Comparison of ENCODE assay signal across 1 cellular context in the genomic region with DNA sequence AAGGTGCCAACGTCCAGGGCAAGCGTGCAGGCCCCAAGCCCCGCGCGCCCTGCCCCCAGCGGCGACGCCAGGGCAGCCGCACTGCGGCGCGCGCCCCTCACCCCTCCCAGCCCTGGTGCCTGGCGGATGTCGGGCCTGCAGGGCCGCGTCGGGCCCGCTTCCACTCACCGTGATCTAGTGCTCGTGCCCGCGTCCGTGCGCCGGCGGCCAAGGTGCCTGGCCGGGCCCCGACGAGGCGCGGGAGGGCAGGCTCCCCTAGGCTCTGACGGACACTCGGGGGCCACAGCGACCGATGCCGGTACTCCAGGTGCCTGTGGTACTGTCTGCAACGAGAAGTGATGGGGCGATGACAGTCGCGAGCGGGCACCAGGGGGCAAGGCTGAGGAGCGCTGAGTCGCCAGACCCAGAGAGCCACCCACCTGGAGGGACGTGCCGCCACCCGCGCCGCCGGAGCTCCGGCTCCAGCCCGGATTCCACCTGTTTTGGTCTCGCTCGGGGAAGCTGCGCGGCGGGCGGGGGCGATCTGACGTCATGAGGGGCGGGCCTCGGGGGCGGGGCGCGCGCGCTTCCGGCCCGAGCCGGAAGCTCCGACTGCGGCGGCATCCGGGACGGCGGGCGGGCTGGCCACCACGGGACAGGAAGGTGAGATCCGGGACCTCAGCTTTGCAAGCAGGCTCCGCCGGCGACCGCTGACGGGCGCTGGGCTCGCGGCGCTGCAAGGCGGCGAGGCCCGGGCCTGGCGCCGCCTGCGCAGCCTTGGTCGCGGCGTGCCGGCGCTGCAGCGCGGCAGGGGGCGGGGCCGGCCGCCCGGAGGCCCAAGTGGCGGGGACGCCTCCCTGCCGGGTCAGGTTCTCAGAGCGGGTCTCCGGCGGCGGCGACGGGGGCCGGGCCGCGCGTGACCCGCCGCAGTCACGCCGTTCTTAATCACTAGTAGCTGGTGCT.
TF ChIP-seq lines count a peak whose summit lies in the region.

A gene with protein sequence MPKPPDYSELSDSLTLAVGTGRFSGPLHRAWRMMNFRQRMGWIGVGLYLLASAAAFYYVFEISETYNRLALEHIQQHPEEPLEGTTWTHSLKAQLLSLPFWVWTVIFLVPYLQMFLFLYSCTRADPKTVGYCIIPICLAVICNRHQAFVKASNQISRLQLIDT (plus strand): TSS at position 927 of the 942 bp plus-strand sequence. CDS start 89 bp downstream, outside the sequence.
A gene with protein sequence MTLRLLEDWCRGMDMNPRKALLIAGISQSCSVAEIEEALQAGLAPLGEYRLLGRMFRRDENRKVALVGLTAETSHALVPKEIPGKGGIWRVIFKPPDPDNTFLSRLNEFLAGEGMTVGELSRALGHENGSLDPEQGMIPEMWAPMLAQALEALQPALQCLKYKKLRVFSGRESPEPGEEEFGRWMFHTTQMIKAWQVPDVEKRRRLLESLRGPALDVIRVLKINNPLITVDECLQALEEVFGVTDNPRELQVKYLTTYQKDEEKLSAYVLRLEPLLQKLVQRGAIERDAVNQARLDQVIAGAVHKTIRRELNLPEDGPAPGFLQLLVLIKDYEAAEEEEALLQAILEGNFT (minus strand): TSS at position 507 of the 942 bp plus-strand sequence. CDS start 655 bp downstream, outside the sequence.

TF ChIP-seq in HepG2, 621 proteins besides CTCF, POLR2A, EP300 and RAD21 (continued from another document and continues in another):
- TF ChIP-seq, protein P1, sequence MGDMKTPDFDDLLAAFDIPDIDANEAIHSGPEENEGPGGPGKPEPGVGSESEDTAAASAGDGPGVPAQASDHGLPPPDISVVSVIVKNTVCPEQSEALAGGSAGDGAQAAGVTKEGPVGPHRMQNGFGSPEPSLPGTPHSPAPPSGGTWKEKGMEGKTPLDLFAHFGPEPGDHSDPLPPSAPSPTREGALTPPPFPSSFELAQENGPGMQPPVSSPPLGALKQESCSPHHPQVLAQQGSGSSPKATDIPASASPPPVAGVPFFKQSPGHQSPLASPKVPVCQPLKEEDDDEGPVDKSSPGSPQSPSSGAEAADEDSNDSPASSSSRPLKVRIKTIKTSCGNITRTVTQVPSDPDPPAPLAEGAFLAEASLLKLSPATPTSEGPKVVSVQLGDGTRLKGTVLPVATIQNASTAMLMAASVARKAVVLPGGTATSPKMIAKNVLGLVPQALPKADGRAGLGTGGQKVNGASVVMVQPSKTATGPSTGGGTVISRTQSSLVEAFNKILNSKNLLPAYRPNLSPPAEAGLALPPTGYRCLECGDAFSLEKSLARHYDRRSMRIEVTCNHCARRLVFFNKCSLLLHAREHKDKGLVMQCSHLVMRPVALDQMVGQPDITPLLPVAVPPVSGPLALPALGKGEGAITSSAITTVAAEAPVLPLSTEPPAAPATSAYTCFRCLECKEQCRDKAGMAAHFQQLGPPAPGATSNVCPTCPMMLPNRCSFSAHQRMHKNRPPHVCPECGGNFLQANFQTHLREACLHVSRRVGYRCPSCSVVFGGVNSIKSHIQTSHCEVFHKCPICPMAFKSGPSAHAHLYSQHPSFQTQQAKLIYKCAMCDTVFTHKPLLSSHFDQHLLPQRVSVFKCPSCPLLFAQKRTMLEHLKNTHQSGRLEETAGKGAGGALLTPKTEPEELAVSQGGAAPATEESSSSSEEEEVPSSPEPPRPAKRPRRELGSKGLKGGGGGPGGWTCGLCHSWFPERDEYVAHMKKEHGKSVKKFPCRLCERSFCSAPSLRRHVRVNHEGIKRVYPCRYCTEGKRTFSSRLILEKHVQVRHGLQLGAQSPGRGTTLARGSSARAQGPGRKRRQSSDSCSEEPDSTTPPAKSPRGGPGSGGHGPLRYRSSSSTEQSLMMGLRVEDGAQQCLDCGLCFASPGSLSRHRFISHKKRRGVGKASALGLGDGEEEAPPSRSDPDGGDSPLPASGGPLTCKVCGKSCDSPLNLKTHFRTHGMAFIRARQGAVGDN (CRISPR knock-in tag; IDR thresholded peaks at IDR 0.05), result peak; percentile 94
- TF ChIP-seq ZNF891 (CRISPR knock-in tag; IDR thresholded peaks at IDR 0.05), result peak; percentile 79; the same call in 1 of the 2 replicates
- TF ChIP-seq KDM2A (CRISPR knock-in tag; IDR thresholded peaks at IDR 0.05; ENCODE audit: borderline replicate concordance, low read depth), result peak; percentile 59; the same call in 1 of the 2 replicates
- TF ChIP-seq, protein P2, sequence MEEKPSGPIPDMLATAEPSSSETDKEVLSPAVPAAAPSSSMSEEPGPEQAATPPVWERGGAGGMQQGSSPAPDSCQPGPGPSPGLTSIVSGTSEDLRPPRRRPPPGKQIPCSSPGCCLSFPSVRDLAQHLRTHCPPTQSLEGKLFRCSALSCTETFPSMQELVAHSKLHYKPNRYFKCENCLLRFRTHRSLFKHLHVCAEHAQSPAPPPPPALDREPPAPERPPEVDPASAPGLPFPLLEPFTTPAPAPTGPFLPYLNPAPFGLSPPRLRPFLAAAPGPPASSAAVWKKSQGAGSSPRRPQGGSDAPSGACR (CRISPR knock-in tag; IDR thresholded peaks at IDR 0.05), result no peak; the same call in 1 of the 2 replicates
- TF ChIP-seq, protein P3, sequence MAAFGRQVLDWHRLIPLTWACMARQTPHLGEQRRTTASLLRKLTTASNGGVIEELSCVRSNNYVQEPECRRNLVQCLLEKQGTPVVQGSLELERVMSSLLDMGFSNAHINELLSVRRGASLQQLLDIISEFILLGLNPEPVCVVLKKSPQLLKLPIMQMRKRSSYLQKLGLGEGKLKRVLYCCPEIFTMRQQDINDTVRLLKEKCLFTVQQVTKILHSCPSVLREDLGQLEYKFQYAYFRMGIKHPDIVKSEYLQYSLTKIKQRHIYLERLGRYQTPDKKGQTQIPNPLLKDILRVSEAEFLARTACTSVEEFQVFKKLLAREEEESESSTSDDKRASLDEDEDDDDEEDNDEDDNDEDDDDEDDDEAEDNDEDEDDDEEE (CRISPR knock-in tag; IDR thresholded peaks at IDR 0.05), result 0 out of 2 replicates have a peak, but pooled peaks have one; percentile 40
- TF ChIP-seq, protein P4, sequence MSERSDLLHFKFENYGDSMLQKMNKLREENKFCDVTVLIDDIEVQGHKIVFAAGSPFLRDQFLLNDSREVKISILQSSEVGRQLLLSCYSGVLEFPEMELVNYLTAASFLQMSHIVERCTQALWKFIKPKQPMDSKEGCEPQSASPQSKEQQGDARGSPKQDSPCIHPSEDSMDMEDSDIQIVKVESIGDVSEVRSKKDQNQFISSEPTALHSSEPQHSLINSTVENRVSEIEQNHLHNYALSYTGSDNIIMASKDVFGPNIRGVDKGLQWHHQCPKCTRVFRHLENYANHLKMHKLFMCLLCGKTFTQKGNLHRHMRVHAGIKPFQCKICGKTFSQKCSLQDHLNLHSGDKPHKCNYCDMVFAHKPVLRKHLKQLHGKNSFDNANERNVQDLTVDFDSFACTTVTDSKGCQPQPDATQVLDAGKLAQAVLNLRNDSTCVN (CRISPR knock-in tag; IDR thresholded peaks at IDR 0.05; ENCODE audit: borderline replicate concordance), result 0 out of 2 replicates have a peak, but pooled peaks have one; percentile 40
- peak; percentile 39; the same call in 1 of the 2 replicates for TF ChIP-seq JUN (CRISPR knock-in tag; IDR thresholded peaks at IDR 0.05)
- TF ChIP-seq ZNF232 (CRISPR knock-in tag; IDR thresholded peaks at IDR 0.05; ENCODE audit: borderline replicate concordance), result 0 out of 2 replicates have a peak, but pooled peaks have one; percentile 35
- TF ChIP-seq, protein P5, sequence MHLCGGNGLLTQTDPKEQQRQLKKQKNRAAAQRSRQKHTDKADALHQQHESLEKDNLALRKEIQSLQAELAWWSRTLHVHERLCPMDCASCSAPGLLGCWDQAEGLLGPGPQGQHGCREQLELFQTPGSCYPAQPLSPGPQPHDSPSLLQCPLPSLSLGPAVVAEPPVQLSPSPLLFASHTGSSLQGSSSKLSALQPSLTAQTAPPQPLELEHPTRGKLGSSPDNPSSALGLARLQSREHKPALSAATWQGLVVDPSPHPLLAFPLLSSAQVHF (CRISPR knock-in tag; IDR thresholded peaks at IDR 0.05), result 0 out of 2 replicates have a peak, but pooled peaks have one; percentile 65
- TF ChIP-seq, protein P6, sequence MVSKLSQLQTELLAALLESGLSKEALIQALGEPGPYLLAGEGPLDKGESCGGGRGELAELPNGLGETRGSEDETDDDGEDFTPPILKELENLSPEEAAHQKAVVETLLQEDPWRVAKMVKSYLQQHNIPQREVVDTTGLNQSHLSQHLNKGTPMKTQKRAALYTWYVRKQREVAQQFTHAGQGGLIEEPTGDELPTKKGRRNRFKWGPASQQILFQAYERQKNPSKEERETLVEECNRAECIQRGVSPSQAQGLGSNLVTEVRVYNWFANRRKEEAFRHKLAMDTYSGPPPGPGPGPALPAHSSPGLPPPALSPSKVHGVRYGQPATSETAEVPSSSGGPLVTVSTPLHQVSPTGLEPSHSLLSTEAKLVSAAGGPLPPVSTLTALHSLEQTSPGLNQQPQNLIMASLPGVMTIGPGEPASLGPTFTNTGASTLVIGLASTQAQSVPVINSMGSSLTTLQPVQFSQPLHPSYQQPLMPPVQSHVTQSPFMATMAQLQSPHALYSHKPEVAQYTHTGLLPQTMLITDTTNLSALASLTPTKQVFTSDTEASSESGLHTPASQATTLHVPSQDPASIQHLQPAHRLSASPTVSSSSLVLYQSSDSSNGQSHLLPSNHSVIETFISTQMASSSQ (IDR thresholded peaks at IDR 0.05; ENCODE audit: low read depth), result no peak
- TF ChIP-seq, protein P6 (CRISPR knock-in tag; IDR thresholded peaks at IDR 0.05; ENCODE audit: borderline replicate concordance), result peak; percentile 38; the same call in 1 of the 2 replicates
- TF ChIP-seq RBFOX2 (IDR thresholded peaks at IDR 0.05; ENCODE audit: low read depth, low read length), result peak; percentile 93
- TF ChIP-seq, protein P7, sequence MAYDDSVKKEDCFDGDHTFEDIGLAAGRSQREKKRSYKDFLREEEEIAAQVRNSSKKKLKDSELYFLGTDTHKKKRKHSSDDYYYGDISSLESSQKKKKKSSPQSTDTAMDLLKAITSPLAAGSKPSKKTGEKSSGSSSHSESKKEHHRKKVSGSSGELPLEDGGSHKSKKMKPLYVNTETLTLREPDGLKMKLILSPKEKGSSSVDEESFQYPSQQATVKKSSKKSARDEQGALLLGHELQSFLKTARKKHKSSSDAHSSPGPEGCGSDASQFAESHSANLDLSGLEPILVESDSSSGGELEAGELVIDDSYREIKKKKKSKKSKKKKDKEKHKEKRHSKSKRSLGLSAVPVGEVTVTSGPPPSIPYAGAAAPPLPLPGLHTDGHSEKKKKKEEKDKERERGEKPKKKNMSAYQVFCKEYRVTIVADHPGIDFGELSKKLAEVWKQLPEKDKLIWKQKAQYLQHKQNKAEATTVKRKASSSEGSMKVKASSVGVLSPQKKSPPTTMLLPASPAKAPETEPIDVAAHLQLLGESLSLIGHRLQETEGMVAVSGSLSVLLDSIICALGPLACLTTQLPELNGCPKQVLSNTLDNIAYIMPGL (CRISPR knock-in tag; IDR thresholded peaks at IDR 0.05; ENCODE audit: borderline replicate concordance in 1 of 2, low read depth in 1 of 2), result peak; percentile 23 to 93; a peak in 3 of 4 replicates
- no peak; the same call in 1 of the 2 replicates for TF ChIP-seq ZFP36L1 (CRISPR knock-in tag; IDR thresholded peaks at IDR 0.05)
- TF ChIP-seq SALL1 (CRISPR knock-in tag; IDR thresholded peaks at IDR 0.05), result peak; percentile 79; the same call in 1 of the 2 replicates
- no peak for TF ChIP-seq ZBTB3 (CRISPR knock-in tag; IDR thresholded peaks at IDR 0.05; ENCODE audit: borderline replicate concordance, low read depth)
- TF ChIP-seq ZNF772 (CRISPR knock-in tag; IDR thresholded peaks at IDR 0.05), result peak; percentile 48; the same call in 1 of the 2 replicates
- TF ChIP-seq, protein P8, sequence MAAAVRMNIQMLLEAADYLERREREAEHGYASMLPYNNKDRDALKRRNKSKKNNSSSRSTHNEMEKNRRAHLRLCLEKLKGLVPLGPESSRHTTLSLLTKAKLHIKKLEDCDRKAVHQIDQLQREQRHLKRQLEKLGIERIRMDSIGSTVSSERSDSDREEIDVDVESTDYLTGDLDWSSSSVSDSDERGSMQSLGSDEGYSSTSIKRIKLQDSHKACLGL (CRISPR knock-in tag; IDR thresholded peaks at IDR 0.05), result 0 out of 2 replicates have a peak, but pooled peaks have one; percentile 57
- TF ChIP-seq, protein P9, sequence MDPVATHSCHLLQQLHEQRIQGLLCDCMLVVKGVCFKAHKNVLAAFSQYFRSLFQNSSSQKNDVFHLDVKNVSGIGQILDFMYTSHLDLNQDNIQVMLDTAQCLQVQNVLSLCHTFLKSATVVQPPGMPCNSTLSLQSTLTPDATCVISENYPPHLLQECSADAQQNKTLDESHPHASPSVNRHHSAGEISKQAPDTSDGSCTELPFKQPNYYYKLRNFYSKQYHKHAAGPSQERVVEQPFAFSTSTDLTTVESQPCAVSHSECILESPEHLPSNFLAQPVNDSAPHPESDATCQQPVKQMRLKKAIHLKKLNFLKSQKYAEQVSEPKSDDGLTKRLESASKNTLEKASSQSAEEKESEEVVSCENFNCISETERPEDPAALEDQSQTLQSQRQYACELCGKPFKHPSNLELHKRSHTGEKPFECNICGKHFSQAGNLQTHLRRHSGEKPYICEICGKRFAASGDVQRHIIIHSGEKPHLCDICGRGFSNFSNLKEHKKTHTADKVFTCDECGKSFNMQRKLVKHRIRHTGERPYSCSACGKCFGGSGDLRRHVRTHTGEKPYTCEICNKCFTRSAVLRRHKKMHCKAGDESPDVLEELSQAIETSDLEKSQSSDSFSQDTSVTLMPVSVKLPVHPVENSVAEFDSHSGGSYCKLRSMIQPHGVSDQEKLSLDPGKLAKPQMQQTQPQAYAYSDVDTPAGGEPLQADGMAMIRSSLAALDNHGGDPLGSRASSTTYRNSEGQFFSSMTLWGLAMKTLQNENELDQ (CRISPR knock-in tag; IDR thresholded peaks at IDR 0.05; ENCODE audit: borderline replicate concordance), result no peak
- TF ChIP-seq, protein P10, sequence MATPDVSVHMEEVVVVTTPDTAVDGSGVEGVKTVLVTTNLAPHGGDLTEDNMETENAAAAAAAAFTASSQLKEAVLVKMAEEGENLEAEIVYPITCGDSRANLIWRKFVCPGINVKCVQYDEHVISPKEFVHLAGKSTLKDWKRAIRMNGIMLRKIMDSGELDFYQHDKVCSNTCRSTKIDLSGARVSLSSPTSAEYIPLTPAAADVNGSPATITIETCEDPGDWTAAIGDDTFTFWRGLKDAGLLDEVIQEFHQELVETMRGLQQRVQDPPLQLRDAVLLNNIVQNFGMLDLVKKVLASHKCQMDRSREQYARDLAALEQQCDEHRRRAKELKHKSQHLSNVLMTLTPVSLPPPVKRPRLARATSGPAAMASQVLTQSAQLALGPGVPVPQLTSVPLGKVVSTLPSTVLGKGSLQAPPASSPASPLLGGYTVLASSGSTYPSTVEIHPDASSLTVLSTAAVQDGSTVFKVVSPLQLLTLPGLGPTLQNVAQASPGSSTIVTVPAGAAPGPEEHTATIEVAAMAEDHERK (CRISPR knock-in tag; IDR thresholded peaks at IDR 0.05; ENCODE audit: low read depth), result 0 out of 2 replicates have a peak, but pooled peaks have one; percentile 22
- peak; percentile 39 for TF ChIP-seq KMT2B (CRISPR knock-in tag; IDR thresholded peaks at IDR 0.05)
- TF ChIP-seq ZIK1 (CRISPR knock-in tag; IDR thresholded peaks at IDR 0.05; ENCODE audit: borderline replicate concordance, low read depth), result peak; percentile 43; the same call in 1 of the 2 replicates
- TF ChIP-seq HDAC2 (CRISPR knock-in tag; IDR thresholded peaks at IDR 0.05), result peak; percentile 28
- no peak for TF ChIP-seq TBL1XR1 (IDR thresholded peaks at IDR 0.05; ENCODE audit: borderline replicate concordance, low read length, partially characterized antibody)
